ENCODE assay signal across 14 cellular contexts in the genomic region with DNA sequence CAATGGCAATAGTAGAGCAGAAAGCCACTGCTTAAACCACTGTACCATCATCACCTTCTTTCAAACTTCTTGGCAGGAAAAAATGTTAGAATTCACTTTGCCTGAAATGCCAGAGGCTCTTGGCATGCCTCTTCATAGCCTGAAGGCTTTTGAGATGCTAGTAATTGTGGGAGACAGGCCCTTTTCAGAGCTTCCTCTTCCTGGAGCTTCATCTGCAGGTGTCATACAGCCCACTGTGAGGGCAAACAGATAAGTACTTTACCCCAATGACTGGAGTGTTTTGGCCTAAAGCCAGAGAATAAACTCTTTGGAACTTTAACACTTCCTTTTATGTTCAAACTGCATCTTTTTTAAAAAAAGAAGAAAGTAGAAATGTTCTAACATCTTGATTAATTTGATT.
DNase-seq lines count a peak whose midpoint lies in the region; ATAC-seq and TF ChIP-seq lines count a peak whose summit lies in the region.
"Had no signal": no experiment of that assay in that cellular context is flagged by ENCODE, and none has a peak within 500 bp of the region (broad histone marks: within the 10 kb centered on the region; RNA-seq: fewer than 3 reads in every experiment).

No MANE protein-coding gene starts in this region.

- no peaks in the 10 kb centered on the region for H3K79me2 ChIP-seq in GM23338 (replicated peaks; ENCODE audit: insufficient read depth)

- no peak for TF ChIP-seq POLR2A in esophagus muscularis mucosa (IDR thresholded peaks at IDR 0.05; ENCODE audit: low read depth)

- no peaks in the 10 kb centered on the region for H4K20me1 ChIP-seq in GM23338 (replicated peaks; ENCODE audit: insufficient read depth)

- no peak overlapping the region for H2AFZ ChIP-seq in GM23338

- H3K4me3 ChIP-seq in GM23338 (no peak overlapping the region), esophagus muscularis mucosa (no peak overlapping the region)
- H3K4me3 ChIP-seq: suprapubic skin had no signal

- intact Hi-C loops in esophagus muscularis mucosa (cut with DNase I): no loop called here

- H3K9me3 Mint-ChIP-seq in GM23338: no peaks in the 10 kb centered on the region
- H3K9me3 Mint-ChIP-seq: CD4-positive, alpha-beta T cell had no signal

- no peaks in the 10 kb centered on the region for H3K9me3 ChIP-seq in esophagus muscularis mucosa
- H3K9me3 ChIP-seq: suprapubic skin had no signal

- H3K4me3 Mint-ChIP-seq in GM23338: no peak overlapping the region
- H3K4me3 Mint-ChIP-seq: CD4-positive, alpha-beta T cell had no signal

- H3K4me1 ChIP-seq in GM23338 (ENCODE audit: insufficient read depth) (peaks cover 21% of the 10 kb centered on the region), esophagus muscularis mucosa (peaks cover 0 to 8% (median 5%) of the 10 kb centered on the region in 4 donors)
- H3K4me1 ChIP-seq: suprapubic skin had no signal

- peaks cover 21% of the 10 kb centered on the region for H3K4me1 Mint-ChIP-seq in GM23338

- H3K36me3 Mint-ChIP-seq in GM23338 (ENCODE audit: low read depth): no peaks in the 10 kb centered on the region

- no peak overlapping the region for H3K4me2 ChIP-seq in GM23338

- H3K9me2 ChIP-seq in GM23338 (ENCODE audit: insufficient read depth): no peaks in the 10 kb centered on the region

- peaks cover 3% of the 10 kb centered on the region; the same call in 1 of the 2 replicates for H3F3A ChIP-seq in GM23338 (replicated peaks; ENCODE audit: low read depth)

- peak overlapping the region; percentile 86 for H3K27ac ChIP-seq in GM23338 (ENCODE audit: low read depth)
- no peak overlapping the region for H3K27ac ChIP-seq in esophagus muscularis mucosa (replicated peaks in 1 of 4)
- H3K27ac ChIP-seq: suprapubic skin had no signal

- H3K27ac Mint-ChIP-seq in GM23338: peak overlapping the region; percentile 86
- H3K27ac Mint-ChIP-seq: CD4-positive, alpha-beta T cell had no signal

- DNase-seq in GM23338 (ENCODE audit: low spot score) (peak; percentile 89), LoVo (ENCODE audit: low spot score) (peak; percentile 20), RPMI8226 (peak; percentile 57), kidney tubule cell (ENCODE audit: low spot score) (peak; percentile 41), esophagus muscularis mucosa (ENCODE audit: extremely low spot score) (no peak), midbrain (lab: John Stamatoyannopoulos, UW) (no peak)
- DNase-seq: activated CD4-positive, alpha-beta T cell treated with anti-CD3 and anti-CD28 coated beads, Interleukin-2, amount 50 U/mL, for 48 hours; activated effector memory CD4-positive, alpha-beta T cell treated with Interleukin-2 at 50 U/mL for 16 hours; CD4-positive, alpha-beta T cell; NCI-H1092; occipital lobe had no signal

- H3K27me3 ChIP-seq in GM23338 (ENCODE audit: insufficient read depth) (no peaks in the 10 kb centered on the region), esophagus muscularis mucosa (no peaks in the 10 kb centered on the region)
- H3K27me3 ChIP-seq: suprapubic skin had no signal

- no peaks in the 10 kb centered on the region for H3K27me3 Mint-ChIP-seq in GM23338 (ENCODE audit: insufficient read depth, low read depth, poor library complexity)
- H3K27me3 Mint-ChIP-seq: CD4-positive, alpha-beta T cell had no signal

- TF ChIP-seq CTCF in GM23338 (conservative IDR thresholded peaks at IDR 0.05; ENCODE audit: low read depth in 2 of 2) (no peak), esophagus muscularis mucosa (IDR thresholded peaks at IDR 0.05) (no peak)

- no peaks in the 10 kb centered on the region for H3K36me3 ChIP-seq in GM23338 (ENCODE audit: insufficient read depth)
- peaks cover 9 to 42% (median 27%) of the 10 kb centered on the region in 4 donors for H3K36me3 ChIP-seq in esophagus muscularis mucosa

- peak; percentile 100 for ATAC-seq in GM23338
- ATAC-seq in GM18520 (IDR thresholded peaks at IDR 0.05; ENCODE audit: unreplicated experiment): no peak
- ATAC-seq: Panc1 had no signal

- no peak for TF ChIP-seq EP300 in esophagus muscularis mucosa (IDR thresholded peaks at IDR 0.05)

TF ChIP-seq in GM23338, 12 proteins besides CTCF, POLR2A, EP300 and RAD21:
- 0 out of 2 replicates have a peak, but pooled peaks have one; percentile 15 for TF ChIP-seq NANOG (IDR thresholded peaks at IDR 0.05; ENCODE audit: borderline replicate concordance)
- no peak for TF ChIP-seq ZNF114 (CRISPR knock-in tag; IDR thresholded peaks at IDR 0.05)
- TF ChIP-seq, protein P1, sequence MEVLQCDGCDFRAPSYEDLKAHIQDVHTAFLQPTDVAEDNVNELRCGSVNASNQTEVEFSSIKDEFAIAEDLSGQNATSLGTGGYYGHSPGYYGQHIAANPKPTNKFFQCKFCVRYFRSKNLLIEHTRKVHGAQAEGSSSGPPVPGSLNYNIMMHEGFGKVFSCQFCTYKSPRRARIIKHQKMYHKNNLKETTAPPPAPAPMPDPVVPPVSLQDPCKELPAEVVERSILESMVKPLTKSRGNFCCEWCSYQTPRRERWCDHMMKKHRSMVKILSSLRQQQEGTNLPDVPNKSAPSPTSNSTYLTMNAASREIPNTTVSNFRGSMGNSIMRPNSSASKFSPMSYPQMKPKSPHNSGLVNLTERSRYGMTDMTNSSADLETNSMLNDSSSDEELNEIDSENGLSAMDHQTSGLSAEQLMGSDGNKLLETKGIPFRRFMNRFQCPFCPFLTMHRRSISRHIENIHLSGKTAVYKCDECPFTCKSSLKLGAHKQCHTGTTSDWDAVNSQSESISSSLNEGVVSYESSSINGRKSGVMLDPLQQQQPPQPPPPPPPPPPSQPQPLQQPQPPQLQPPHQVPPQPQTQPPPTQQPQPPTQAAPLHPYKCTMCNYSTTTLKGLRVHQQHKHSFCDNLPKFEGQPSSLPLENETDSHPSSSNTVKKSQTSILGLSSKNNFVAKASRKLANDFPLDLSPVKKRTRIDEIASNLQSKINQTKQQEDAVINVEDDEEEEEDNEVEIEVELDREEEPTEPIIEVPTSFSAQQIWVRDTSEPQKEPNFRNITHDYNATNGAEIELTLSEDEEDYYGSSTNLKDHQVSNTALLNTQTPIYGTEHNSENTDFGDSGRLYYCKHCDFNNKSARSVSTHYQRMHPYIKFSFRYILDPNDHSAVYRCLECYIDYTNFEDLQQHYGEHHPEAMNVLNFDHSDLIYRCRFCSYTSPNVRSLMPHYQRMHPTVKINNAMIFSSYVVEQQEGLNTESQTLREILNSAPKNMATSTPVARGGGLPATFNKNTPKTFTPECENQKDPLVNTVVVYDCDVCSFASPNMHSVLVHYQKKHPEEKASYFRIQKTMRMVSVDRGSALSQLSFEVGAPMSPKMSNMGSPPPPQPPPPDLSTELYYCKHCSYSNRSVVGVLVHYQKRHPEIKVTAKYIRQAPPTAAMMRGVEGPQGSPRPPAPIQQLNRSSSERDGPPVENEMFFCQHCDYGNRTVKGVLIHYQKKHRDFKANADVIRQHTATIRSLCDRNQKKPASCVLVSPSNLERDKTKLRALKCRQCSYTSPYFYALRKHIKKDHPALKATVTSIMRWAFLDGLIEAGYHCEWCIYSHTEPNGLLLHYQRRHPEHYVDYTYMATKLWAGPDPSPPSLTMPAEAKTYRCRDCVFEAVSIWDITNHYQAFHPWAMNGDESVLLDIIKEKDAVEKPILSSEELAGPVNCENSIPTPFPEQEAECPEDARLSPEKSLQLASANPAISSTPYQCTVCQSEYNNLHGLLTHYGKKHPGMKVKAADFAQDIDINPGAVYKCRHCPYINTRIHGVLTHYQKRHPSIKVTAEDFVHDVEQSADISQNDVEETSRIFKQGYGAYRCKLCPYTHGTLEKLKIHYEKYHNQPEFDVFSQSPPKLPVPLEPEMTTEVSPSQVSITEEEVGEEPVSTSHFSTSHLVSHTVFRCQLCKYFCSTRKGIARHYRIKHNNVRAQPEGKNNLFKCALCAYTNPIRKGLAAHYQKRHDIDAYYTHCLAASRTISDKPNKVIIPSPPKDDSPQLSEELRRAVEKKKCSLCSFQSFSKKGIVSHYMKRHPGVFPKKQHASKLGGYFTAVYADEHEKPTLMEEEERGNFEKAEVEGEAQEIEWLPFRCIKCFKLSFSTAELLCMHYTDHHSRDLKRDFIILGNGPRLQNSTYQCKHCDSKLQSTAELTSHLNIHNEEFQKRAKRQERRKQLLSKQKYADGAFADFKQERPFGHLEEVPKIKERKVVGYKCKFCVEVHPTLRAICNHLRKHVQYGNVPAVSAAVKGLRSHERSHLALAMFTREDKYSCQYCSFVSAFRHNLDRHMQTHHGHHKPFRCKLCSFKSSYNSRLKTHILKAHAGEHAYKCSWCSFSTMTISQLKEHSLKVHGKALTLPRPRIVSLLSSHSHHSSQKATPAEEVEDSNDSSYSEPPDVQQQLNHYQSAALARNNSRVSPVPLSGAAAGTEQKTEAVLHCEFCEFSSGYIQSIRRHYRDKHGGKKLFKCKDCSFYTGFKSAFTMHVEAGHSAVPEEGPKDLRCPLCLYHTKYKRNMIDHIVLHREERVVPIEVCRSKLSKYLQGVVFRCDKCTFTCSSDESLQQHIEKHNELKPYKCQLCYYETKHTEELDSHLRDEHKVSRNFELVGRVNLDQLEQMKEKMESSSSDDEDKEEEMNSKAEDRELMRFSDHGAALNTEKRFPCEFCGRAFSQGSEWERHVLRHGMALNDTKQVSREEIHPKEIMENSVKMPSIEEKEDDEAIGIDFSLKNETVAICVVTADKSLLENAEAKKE (CRISPR knock-in tag; IDR thresholded peaks at IDR 0.05): peak; percentile 90

Comparison
In these comparisons a context has a peak if more than half of its experiments do, and no peak if none do; other contexts are left out.
1. DNase-seq: peak in GM23338 (single experiment), LoVo (single experiment), RPMI8226 (single experiment) and kidney tubule cell (single experiment); none in esophagus muscularis mucosa (single experiment) and midbrain (single experiment).